In the genomic region with DNA sequence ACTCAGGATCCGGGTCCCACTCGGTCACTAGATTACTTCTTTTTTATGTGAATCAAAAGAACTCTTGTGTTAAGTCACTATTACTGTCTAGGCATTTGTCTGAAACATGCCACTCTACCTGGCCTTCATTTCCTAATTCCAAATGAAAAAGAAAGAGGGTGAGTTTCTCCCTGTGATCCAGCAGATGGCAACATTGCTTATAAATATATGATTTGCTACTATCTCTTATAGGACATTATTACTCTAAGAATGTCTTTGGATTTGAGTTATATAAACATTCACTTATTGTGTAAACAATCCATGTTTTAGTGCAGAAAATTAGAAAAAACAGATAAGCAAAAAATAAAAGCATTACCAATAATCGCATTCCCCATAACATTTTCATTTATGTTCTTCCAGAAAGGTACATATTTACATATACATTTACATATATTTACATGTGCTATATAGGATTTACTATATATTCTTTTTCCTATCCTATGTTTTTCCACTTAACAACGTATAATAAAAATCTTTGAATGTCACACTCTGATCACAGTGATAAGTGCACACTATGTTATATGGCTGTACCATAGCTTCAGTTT, we compare ENCODE assay signal across 9 cellular contexts.
DNase-seq lines count a peak whose midpoint lies in the region; ATAC-seq and TF ChIP-seq lines count a peak whose summit lies in the region.
"Had no signal": no experiment of that assay in that cellular context is flagged by ENCODE, and none has a peak within 500 bp of the region (broad histone marks: within the 10 kb centered on the region; RNA-seq: fewer than 3 reads in every experiment).

No MANE protein-coding gene starts in this region.

- WGBS in H9 (ENCODE audit: extremely low coverage, insufficient read length, low lambda C conversion rate), result no CpG with 5 or more reads among the region's 4 CpGs

- H3K56ac ChIP-seq in H9 (ENCODE audit: insufficient read length, low read depth, low read length), result no peak overlapping the region

- H3K4me1 Mint-ChIP-seq in H9, result peaks cover 0 to 5% of the 10 kb centered on the region in 2 experiments; a peak in 2 of 4 replicates
- H3K4me1 Mint-ChIP-seq in CD8-positive, alpha-beta T cell (ENCODE audit: low read depth), result no peaks in the 10 kb centered on the region
- H3K4me1 Mint-ChIP-seq: activated naive CD4-positive, alpha-beta T cell treated with anti-CD3 and anti-CD28 coated beads, Interleukin-2, amount 50 U/mL, for 24 hours had no signal

- no peaks in the 10 kb centered on the region for H3K23me2 ChIP-seq in H9 (ENCODE audit: insufficient read length, low read depth, low read length, poor library complexity, severe bottlenecking)

- H2BK120ac ChIP-seq in H9 (ENCODE audit: low read depth, low read length, poor library complexity, severe bottlenecking), result no peak overlapping the region

- no peaks in the 10 kb centered on the region for H3K79me1 ChIP-seq in H9 (ENCODE audit: insufficient read depth, low read depth, low read length, poor library complexity, severe bottlenecking)

- H2BK12ac ChIP-seq in H9 (ENCODE audit: insufficient read length, low read depth, low read length), result no peak overlapping the region

- H3K27ac ChIP-seq in H9 (ENCODE audit: insufficient read length, low read depth, low read length) (no peak overlapping the region), foreskin keratinocyte (no peak overlapping the region), tibial artery (no peak overlapping the region)
- no peak overlapping the region for H3K27ac ChIP-seq in CD8-positive, alpha-beta T cell (ENCODE audit: low read depth, low read length)

- no peak overlapping the region for H3K4ac ChIP-seq in H9 (ENCODE audit: low read depth, low read length)

- H3K27me3 ChIP-seq in BE2C (no peaks in the 10 kb centered on the region), H9 (ENCODE audit: insufficient read depth, low read length) (no peaks in the 10 kb centered on the region), foreskin keratinocyte (no peaks in the 10 kb centered on the region), tibial artery (no peaks in the 10 kb centered on the region)
- no peaks in the 10 kb centered on the region for H3K27me3 ChIP-seq in CD8-positive, alpha-beta T cell (ENCODE audit: insufficient read depth, low read length)

- H2AFZ ChIP-seq in H9 (ENCODE audit: low read length), result no peak overlapping the region

- no peaks in the 10 kb centered on the region for H3K9me3 Mint-ChIP-seq in H9
- no peaks in the 10 kb centered on the region for H3K9me3 Mint-ChIP-seq in CD8-positive, alpha-beta T cell
- H3K9me3 Mint-ChIP-seq: activated naive CD4-positive, alpha-beta T cell treated with anti-CD3 and anti-CD28 coated beads, Interleukin-2, amount 50 U/mL, for 24 hours had no signal

- no peaks in the 10 kb centered on the region for H3K79me2 ChIP-seq in H9 (ENCODE audit: insufficient read depth, low read length)

- no peak overlapping the region for H2BK20ac ChIP-seq in H9 (ENCODE audit: low read depth, low read length, poor library complexity, severe bottlenecking)

- H3K23ac ChIP-seq in H9 (ENCODE audit: insufficient read length, low read depth, low read length), result no peak overlapping the region

- H3K9ac ChIP-seq in H9 (ENCODE audit: extremely low read depth, insufficient read length, low read length), result no peak overlapping the region

- no peak overlapping the region for H4K8ac ChIP-seq in H9 (replicated peaks; ENCODE audit: insufficient read length, low read depth, low read length)

- no peak overlapping the region for H2BK15ac ChIP-seq in H9 (ENCODE audit: low read depth, low read length)

- peaks cover 0 to 13% (median 2%) of the 10 kb centered on the region in 3 experiments; a peak in 3 of 7 replicates for H3K36me3 Mint-ChIP-seq in H9 (ENCODE audit: insufficient read depth in 1 of 3, low read depth in 3 of 3)
- no peaks in the 10 kb centered on the region for H3K36me3 Mint-ChIP-seq in CD8-positive, alpha-beta T cell
- H3K36me3 Mint-ChIP-seq: activated naive CD4-positive, alpha-beta T cell treated with anti-CD3 and anti-CD28 coated beads, Interleukin-2, amount 50 U/mL, for 24 hours had no signal

- peak; percentile 60 for TF ChIP-seq CTCF in BE2C (IDR thresholded peaks at IDR 0.05; ENCODE audit: low read depth, low read length)
- peak; percentile 67 for TF ChIP-seq CTCF in H9 (conservative IDR thresholded peaks at IDR 0.05)
- peak; percentile 66 for TF ChIP-seq CTCF in foreskin keratinocyte (conservative IDR thresholded peaks at IDR 0.05)
- no peak for TF ChIP-seq CTCF in CD8-positive, alpha-beta T cell (IDR thresholded peaks at IDR 0.05)
- TF ChIP-seq CTCF in tibial artery (IDR thresholded peaks at IDR 0.05), result peak in 1 of 2 experiments; percentile 9

- H3K14ac ChIP-seq in H9 (ENCODE audit: insufficient read depth, low read length), result no peak overlapping the region

- no peak overlapping the region for H2AK5ac ChIP-seq in H9 (ENCODE audit: insufficient read length, low read length)

- no peak overlapping the region for H3K4me3 Mint-ChIP-seq in H9
- no peak overlapping the region for H3K4me3 Mint-ChIP-seq in CD8-positive, alpha-beta T cell
- H3K4me3 Mint-ChIP-seq: activated naive CD4-positive, alpha-beta T cell treated with anti-CD3 and anti-CD28 coated beads, Interleukin-2, amount 50 U/mL, for 24 hours had no signal

- H3K4me2 ChIP-seq in H9 (ENCODE audit: insufficient read depth, insufficient read length, low read length), result no peak overlapping the region

- no peaks in the 10 kb centered on the region for H3K27me3 Mint-ChIP-seq in H9 (ENCODE audit: low read depth)
- H3K27me3 Mint-ChIP-seq in CD8-positive, alpha-beta T cell (ENCODE audit: low read depth), result peaks cover 5% of the 10 kb centered on the region

- no peaks in the 10 kb centered on the region for H3K4me1 ChIP-seq in BE2C
- H3K4me1 ChIP-seq in H9 (ENCODE audit: insufficient read depth, low read length), result no peaks in the 10 kb centered on the region
- H3K4me1 ChIP-seq in foreskin keratinocyte, result no peaks in the 10 kb centered on the region
- H3K4me1 ChIP-seq in CD8-positive, alpha-beta T cell (ENCODE audit: insufficient read depth, low read length), result no peaks in the 10 kb centered on the region
- no peaks in the 10 kb centered on the region for H3K4me1 ChIP-seq in tibial artery

- H4K5ac ChIP-seq in H9 (ENCODE audit: insufficient read length, low read depth, low read length), result no peak overlapping the region

- H3K18ac ChIP-seq in H9 (ENCODE audit: insufficient read length, low read depth, low read length), result no peak overlapping the region

- CTCF ChIA-PET in CD8-positive, alpha-beta T cell (lab: Charles Lee), result no interaction called here

- intact Hi-C loops in CD8-positive, alpha-beta T cell (cut with DNase I, micrococcal nuclease), result no loop called here
- intact Hi-C loops in tibial artery (cut with DNase I; ENCODE audit: low total_unique reads), result no loop called here

- no peaks in the 10 kb centered on the region for H4K20me1 ChIP-seq in H9 (ENCODE audit: control insufficient read depth, insufficient read depth, insufficient read length)

- peaks cover 9% of the 10 kb centered on the region for H3K36me3 ChIP-seq in BE2C
- no peaks in the 10 kb centered on the region for H3K36me3 ChIP-seq in CD8-positive, alpha-beta T cell (ENCODE audit: insufficient read depth, low read length)
- H3K36me3 ChIP-seq in tibial artery, result peaks cover 0 to 20% (median 9%) of the 10 kb centered on the region in 3 donors

- POLR2A ChIA-PET in CD8-positive, alpha-beta T cell (lab: Charles Lee), result no interaction called here

- no peak overlapping the region for H3K27ac Mint-ChIP-seq in H9
- no peak overlapping the region for H3K27ac Mint-ChIP-seq in CD8-positive, alpha-beta T cell
- H3K27ac Mint-ChIP-seq: activated naive CD4-positive, alpha-beta T cell treated with anti-CD3 and anti-CD28 coated beads, Interleukin-2, amount 50 U/mL, for 24 hours had no signal

- no peak overlapping the region for H2BK5ac ChIP-seq in H9 (ENCODE audit: insufficient read length, low read length)

- DNase-seq in BE2C (no peak), H9 (no peak), OCI-M1 (lab: John Stamatoyannopoulos, UW) (peak; percentile 69), foreskin keratinocyte (peak in 1 of 2 donors; percentile 17), RPMI8226 (no peak), tibial artery (no peak)
- DNase-seq in CD8-positive, alpha-beta T cell, result no peak

- no peak overlapping the region for H4K91ac ChIP-seq in H9 (ENCODE audit: insufficient read length, low read depth, low read length)

- H3K4me3 ChIP-seq in BE2C (ENCODE audit: low read depth, low read length) (no peak overlapping the region), tibial artery (no peak overlapping the region)
- H3K4me3 ChIP-seq in CD8-positive, alpha-beta T cell (ENCODE audit: low read depth, low read length), result no peak overlapping the region

- H3K9me3 ChIP-seq in BE2C (no peaks in the 10 kb centered on the region), H9 (ENCODE audit: control insufficient read depth, low read depth, low read length) (no peaks in the 10 kb centered on the region), tibial artery (no peaks in the 10 kb centered on the region)
- no peaks in the 10 kb centered on the region for H3K9me3 ChIP-seq in CD8-positive, alpha-beta T cell (ENCODE audit: low read length)

- H3T11ph ChIP-seq in H9 (ENCODE audit: low read length), result no peak overlapping the region

- peak; percentile 80 for ATAC-seq in foreskin keratinocyte
- ATAC-seq in CD8-positive, alpha-beta T cell, result no peak
- ATAC-seq in activated CD4-positive, CD25-positive, alpha-beta regulatory T cell treated with anti-CD3 and anti-CD28 coated beads, Interleukin-2, amount 50 U/mL, for 24 hours, result no peak
